ENCODE assay signal across 14 cellular contexts in genomic region chr20:63640086-63640485, GRCh38. TPM values are rescaled to one million over a fixed set of nuclear protein-coding genes. Genes with fewer than 3 reads are reported as not detected.
DNase-seq lines count a peak whose midpoint lies in the region; ATAC-seq, FAIRE-seq and TF ChIP-seq lines count a peak whose summit lies in the region.
"Had no signal": no experiment of that assay in that cellular context is flagged by ENCODE, and none has a peak within 500 bp of the region (broad histone marks: within the 10 kb centered on the region; RNA-seq: fewer than 3 reads in every experiment).

No MANE protein-coding gene starts in this region.

- H3K79me2 ChIP-seq in K562 (ENCODE audit: control insufficient read depth, insufficient read depth, low read length): no peaks in the 10 kb centered on the region
- no peaks in the 10 kb centered on the region for H3K79me2 ChIP-seq in SK-N-SH (ENCODE audit: insufficient read depth)

- POLR2A ChIA-PET in K562 (lab: Yijun Ruan, JAX): no interaction called here
- POLR2A ChIA-PET in SK-N-SH (lab: Yijun Ruan, JAX): no interaction called here

- no peak for FAIRE-seq in K562 (lab: Jason Lieb, UNC)

- ATAC-seq in K562 (no peak), HG02884 (IDR thresholded peaks at IDR 0.05; ENCODE audit: unreplicated experiment) (no peak)

- TF ChIP-seq POLR2A in K562 (conservative IDR thresholded peaks at IDR 0.05): no peak

- H4K20me1 ChIP-seq in BLaER1 treated with 17β-estradiol and CSF1 and Interleukin-3, amounts not matched to agents 10 nM and 100 nM: peaks cover 0 to 17% (median 4%) of the 10 kb centered on the region in 11 experiments; a peak in 8 of 22 replicates
- H4K20me1 ChIP-seq in K562 (replicated peaks; ENCODE audit: control insufficient read depth, insufficient read depth, low read length): no peaks in the 10 kb centered on the region
- peaks cover 8% of the 10 kb centered on the region; the same call in 1 of the 2 replicates for H4K20me1 ChIP-seq in SK-N-SH (ENCODE audit: insufficient read depth)

- TF ChIP-seq CTCF in K562 (IDR thresholded peaks at IDR 0.05 in 2 of 3, conservative IDR thresholded peaks at IDR 0.05 in 1 of 3; ENCODE audit: insufficient read depth in 2 of 3, low read depth in 1 of 3, low read length in 3 of 3) (no peak), neutrophil (IDR thresholded peaks at IDR 0.05) (no peak), SK-N-SH (IDR thresholded peaks at IDR 0.05) (no peak)

- H3K36me3 ChIP-seq in BLaER1 treated with 17β-estradiol and CSF1 and Interleukin-3, amounts not matched to agents 10 nM and 100 nM: peaks cover 0 to 14% (median 0%) of the 10 kb centered on the region in 11 experiments; a peak in 13 of 22 replicates
- H3K36me3 ChIP-seq in K562 (ENCODE audit: control insufficient read depth, insufficient read depth, low read length) (peaks cover 5% of the 10 kb centered on the region; the same call in 1 of the 3 replicates), neutrophil (no peaks in the 10 kb centered on the region), SK-N-SH (replicated peaks in 1 of 2; ENCODE audit: control insufficient read depth in 1 of 2, insufficient read depth in 2 of 2, low read length in 1 of 2) (no peaks in the 10 kb centered on the region)

- 0 out of 22 replicates have a peak, but pooled peaks cover 0 to 7% (median 0%) of the 10 kb centered on the region in 11 experiments for H3K27me3 ChIP-seq in BLaER1 treated with 17β-estradiol and CSF1 and Interleukin-3, amounts not matched to agents 10 nM and 100 nM
- H3K27me3 ChIP-seq in K562 (ENCODE audit: control insufficient read depth in 2 of 2, insufficient read depth in 2 of 2, low read length in 2 of 2): no peaks in the 10 kb centered on the region
- H3K27me3 ChIP-seq in neutrophil: no peaks in the 10 kb centered on the region
- H3K27me3 ChIP-seq in SK-N-SH (ENCODE audit: insufficient read depth): no peaks in the 10 kb centered on the region

- H2AFZ ChIP-seq in K562 (ENCODE audit: low read depth, low read length) (no peak overlapping the region), SK-N-SH (ENCODE audit: low read depth) (no peak overlapping the region)

- CTCF ChIA-PET in K562 (lab: Yijun Ruan, JAX; ENCODE audit: low intra/inter-chr PET ratio) (no interaction called here), SK-N-SH (lab: Yijun Ruan, JAX) (no interaction called here)

- intact Hi-C loops in K562 (cut with micrococcal nuclease): no loop called here

- peak overlapping the region in 8 of 11 experiments; percentile 44 to 74 (median 62); a peak in 16 of 22 replicates for H3K27ac ChIP-seq in BLaER1 treated with 17β-estradiol and CSF1 and Interleukin-3, amounts not matched to agents 10 nM and 100 nM
- H3K27ac ChIP-seq in K562 (ENCODE audit: extremely low read depth, low read depth, low read length) (no peak overlapping the region), neutrophil (peak overlapping the region; percentile 100), SK-N-SH (ENCODE audit: low read depth in 2 of 2, low read length in 1 of 2) (no peak overlapping the region)

- H3K9me3 Mint-ChIP-seq in IgD-negative memory B cell: no peaks in the 10 kb centered on the region

- TF ChIP-seq RAD21 in K562 (CRISPR knock-in tag; conservative IDR thresholded peaks at IDR 0.05 in 1 of 2, IDR thresholded peaks at IDR 0.05 in 1 of 2): no peak
- TF ChIP-seq RAD21 in SK-N-SH (IDR thresholded peaks at IDR 0.05; ENCODE audit: low read length): no peak

- peaks cover 6% of the 10 kb centered on the region for H3F3A ChIP-seq in SK-N-SH (replicated peaks; ENCODE audit: insufficient read depth)

- peak overlapping the region; percentile 73 to 96 (median 91) for H3K4me2 ChIP-seq in BLaER1 treated with 17β-estradiol and CSF1 and Interleukin-3, amounts not matched to agents 10 nM and 100 nM
- H3K4me2 ChIP-seq in K562 (ENCODE audit: insufficient read depth, low read length): no peak overlapping the region
- H3K4me2 ChIP-seq in SK-N-SH: no peak overlapping the region

- H3K36me3 Mint-ChIP-seq in IgD-negative memory B cell: peaks cover 2% of the 10 kb centered on the region

- TF ChIP-seq EP300 in K562 (IDR thresholded peaks at IDR 0.05; ENCODE audit: low read length) (no peak), SK-N-SH (IDR thresholded peaks at IDR 0.05; ENCODE audit: borderline replicate concordance in 1 of 2, low read depth in 1 of 2, low read length in 1 of 2) (no peak)

- H3K27ac Mint-ChIP-seq in IgD-negative memory B cell: peak overlapping the region; percentile 97 to 98 (median 97)
- H3K27ac Mint-ChIP-seq: progenitor cell of endocrine pancreas had no signal

- peaks cover 54 to 85% (median 61%) of the 10 kb centered on the region in 10 experiments for H3K4me1 ChIP-seq in BLaER1 treated with 17β-estradiol and CSF1 and Interleukin-3, amounts not matched to agents 10 nM and 100 nM
- H3K4me1 ChIP-seq in K562 (replicated peaks in 1 of 2; ENCODE audit: control insufficient read depth in 2 of 2, insufficient read depth in 2 of 2, low read length in 2 of 2) (peaks cover 0 to 52% of the 10 kb centered on the region in 2 experiments; a peak in 3 of 5 replicates), neutrophil (ENCODE audit: control insufficient read depth in 1 of 2, insufficient read depth in 1 of 2, low read depth in 1 of 2, low read length in 1 of 2) (peaks cover 62 to 64% of the 10 kb centered on the region in 2 experiments), SK-N-SH (ENCODE audit: control insufficient read depth in 1 of 2, insufficient read depth in 2 of 2, low read depth in 1 of 2, low read length in 1 of 2) (peaks cover 0 to 13% of the 10 kb centered on the region in 2 experiments; a peak in 1 of 4 replicates)

- no peaks in the 10 kb centered on the region for H3K9me1 ChIP-seq in K562 (ENCODE audit: control insufficient read depth, insufficient read depth, low read length)

- in situ Hi-C loops in K562 (cut with MboI): no loop called here

- 98% methylated on average over 6 of the region's 8 CpGs for WGBS in K562 (ENCODE audit: insufficient coverage, low coverage, missing lambda C conversion rate)
- 94% methylated on average over 4 of the region's 8 CpGs for WGBS in SK-N-SH (ENCODE audit: low lambda C conversion rate)

- peak overlapping the region in 7 of 11 experiments; percentile 47 to 64 (median 52); a peak in 9 of 22 replicates for H3K9ac ChIP-seq in BLaER1 treated with 17β-estradiol and CSF1 and Interleukin-3, amounts not matched to agents 10 nM and 100 nM
- H3K9ac ChIP-seq in K562 (ENCODE audit: insufficient read depth in 1 of 2, low read depth in 2 of 2, low read length in 2 of 2): no peak overlapping the region
- no peak overlapping the region for H3K9ac ChIP-seq in SK-N-SH

- H3K4me1 Mint-ChIP-seq in IgD-negative memory B cell: peaks cover 15 to 27% (median 20%) of the 10 kb centered on the region in 3 donors

- peak overlapping the region in 5 of 10 experiments; percentile 21 to 51 (median 26); a peak in 4 of 20 replicates for H3K4me3 ChIP-seq in BLaER1 treated with 17β-estradiol and CSF1 and Interleukin-3, amounts not matched to agents 10 nM and 100 nM
- no peak overlapping the region for H3K4me3 ChIP-seq in K562
- H3K4me3 ChIP-seq in neutrophil (ENCODE audit: low read depth in 1 of 2, low read length in 1 of 2): peak overlapping the region; percentile 70 to 95
- H3K4me3 ChIP-seq in SK-N-SH (ENCODE audit: low read depth in 2 of 2, low read length in 1 of 2): no peak overlapping the region

- DNase-seq in K562 (ENCODE audit: extremely low read depth in 1 of 4, low spot score in 3 of 4) (no peak), NCI-H748 (lab: John Stamatoyannopoulos, UW; ENCODE audit: unreplicated experiment) (no peak), SK-N-SH (no peak), HK-2 (ENCODE audit: unreplicated experiment) (no peak)
- DNase-seq: C1 segment of cervical spinal cord; central memory CD4-positive, alpha-beta T cell; kidney glomerular epithelial cell; NCI-H1417 had no signal

- BruUV-seq in K562 (replicated peaks; lab: Mats Ljungman, UMichigan): TSS peak; percentile 72

- no peaks in the 10 kb centered on the region for H3K27me3 Mint-ChIP-seq in IgD-negative memory B cell

- no peaks in the 10 kb centered on the region for H3K9me2 ChIP-seq in SK-N-SH

- no peaks in the 10 kb centered on the region for H3K9me3 ChIP-seq in BLaER1 treated with 17β-estradiol and CSF1 and Interleukin-3, amounts not matched to agents 10 nM and 100 nM (replicated peaks in 1 of 11)
- H3K9me3 ChIP-seq in K562 (replicated peaks; ENCODE audit: control insufficient read depth, insufficient read depth, low read depth, low read length) (no peaks in the 10 kb centered on the region), neutrophil (no peaks in the 10 kb centered on the region), SK-N-SH (no peaks in the 10 kb centered on the region)

- peak overlapping the region; percentile 77 to 98 (median 94) for H3K4me3 Mint-ChIP-seq in IgD-negative memory B cell

RNA-seq across cellular contexts. Expression of gene STMN3, which starts 13.1 kb away (rescaled TPM):
- polyA plus RNA-seq in IgD-negative memory B cell (2.7 TPM), K562 (2011; rRNA removed) (30.9 and 37.6 TPM in 2 replicates), K562 (2014; fragmentation: Illumina TruSeq; extraction: Trizol) (20.3 and 36.0 TPM in 2 replicates), K562 (2014; fragmentation: Nextera tagmentation; extraction: Ambion mirVana) (under 1 TPM; 0.70 to 0.85 TPM), K562 (2014; rRNA removed) (58.0 and 60.2 TPM in 2 replicates), SK-N-SH (2012; rRNA removed) (89.8 and 111 TPM in 2 replicates)
- total RNA-seq in K562 (2011; cell fraction: chromatin; rRNA removed; ENCODE audit: low replicate concordance): 14.9 and 42.3 TPM in 2 replicates
- 45.7 and 51.0 TPM in 2 replicates for total RNA-seq in K562 (2011; cell fraction: nucleolus; rRNA removed)
- total RNA-seq in K562 (2011; cell fraction: nucleoplasm; rRNA removed): 22.8 and 23.8 TPM in 2 replicates
- total RNA-seq in K562 (2014; rRNA removed) (65.6 and 79.2 TPM in 2 replicates), K562 (2014; rRNA removed; fragmentation: Illumina TruSeq; extraction: Trizol) (6.8 and 8.8 TPM in 2 replicates), K562 (2015; rRNA removed; fragmentation: Illumina TruSeq; extraction: Trizol) (29.4 and 29.9 TPM in 2 replicates), K562 (2021) (50.2 and 52.4 TPM in 2 replicates)
- 51.3 and 126 TPM in 2 replicates for polyA plus RNA-seq in K562 (2011; cell fraction: cytosol; rRNA removed)
- 98.8 and 152 TPM in 2 replicates for polyA plus RNA-seq in K562 (2011; cell fraction: nucleus; rRNA removed)
- polyA plus RNA-seq in K562 (2012): 20.9 and 32.0 TPM in 2 replicates
- 4.9 and 7.8 TPM in 2 replicates for polyA minus RNA-seq in K562 (2011; rRNA and poly(A)+ RNA removed)
- 17.1 and 19.4 TPM in 2 replicates for polyA minus RNA-seq in K562 (2011; cell fraction: cytosol; rRNA and poly(A)+ RNA removed)
- 7.1 and 9.2 TPM in 2 replicates for polyA minus RNA-seq in K562 (2011; cell fraction: nucleus; rRNA and poly(A)+ RNA removed)
- 58.5 and 83.6 TPM in 2 replicates for polyA plus RNA-seq in SK-N-SH (2012; cell fraction: cytosol; rRNA removed)
- polyA plus RNA-seq in SK-N-SH (2012; cell fraction: nucleus; rRNA removed): 103 and 122 TPM in 2 replicates

RNA-seq across cellular contexts. Expression of gene GMEB2, which starts 13.2 kb away (rescaled TPM):
- polyA plus RNA-seq in IgD-negative memory B cell (10.6 TPM), K562 (2011; rRNA removed) (7.4 and 8.1 TPM in 2 replicates), K562 (2014; fragmentation: Illumina TruSeq; extraction: Trizol) (6.3 and 8.8 TPM in 2 replicates), K562 (2014; fragmentation: Nextera tagmentation; extraction: Ambion mirVana) (under 1 TPM; 0.03 to 0.08 TPM), K562 (2014; rRNA removed) (8.4 and 8.5 TPM in 2 replicates), SK-N-SH (2012; rRNA removed) (5.6 and 6.5 TPM in 2 replicates)
- total RNA-seq in K562 (2011; cell fraction: chromatin; rRNA removed; ENCODE audit: low replicate concordance): 8.8 and 18.6 TPM in 2 replicates
- 13.2 and 13.8 TPM in 2 replicates for total RNA-seq in K562 (2011; cell fraction: nucleolus; rRNA removed)
- 10.0 and 10.4 TPM in 2 replicates for total RNA-seq in K562 (2011; cell fraction: nucleoplasm; rRNA removed)
- total RNA-seq in K562 (2014; rRNA removed) (10.2 and 11.5 TPM in 2 replicates), K562 (2014; rRNA removed; fragmentation: Illumina TruSeq; extraction: Trizol) (2.6 and 2.8 TPM in 2 replicates), K562 (2015; rRNA removed; fragmentation: Illumina TruSeq; extraction: Trizol) (5.2 and 5.5 TPM in 2 replicates), K562 (2021) (11.5 and 13.9 TPM in 2 replicates)
- 8.1 and 14.6 TPM in 2 replicates for polyA plus RNA-seq in K562 (2011; cell fraction: cytosol; rRNA removed)
- 18.5 and 27.6 TPM in 2 replicates for polyA plus RNA-seq in K562 (2011; cell fraction: nucleus; rRNA removed)
- 8.0 and 9.6 TPM in 2 replicates for polyA plus RNA-seq in K562 (2012)
- polyA minus RNA-seq in K562 (2011; rRNA and poly(A)+ RNA removed): 3.0 and 4.5 TPM in 2 replicates
- polyA minus RNA-seq in K562 (2011; cell fraction: cytosol; rRNA and poly(A)+ RNA removed): 6.2 and 7.3 TPM in 2 replicates
- 4.3 and 4.4 TPM in 2 replicates for polyA minus RNA-seq in K562 (2011; cell fraction: nucleus; rRNA and poly(A)+ RNA removed)
- 3.2 and 4.9 TPM in 2 replicates for polyA plus RNA-seq in SK-N-SH (2012; cell fraction: cytosol; rRNA removed)
- polyA plus RNA-seq in SK-N-SH (2012; cell fraction: nucleus; rRNA removed): 9.9 and 10.9 TPM in 2 replicates

RNA-seq across cellular contexts. Expression of gene RTEL1, which starts 18.0 kb away (rescaled TPM):
- 2.6 TPM for polyA plus RNA-seq in IgD-negative memory B cell
- 274 and 684 TPM in 2 replicates for total RNA-seq in K562 (2011; cell fraction: chromatin; rRNA removed; ENCODE audit: low replicate concordance)
- total RNA-seq in K562 (2011; cell fraction: nucleolus; rRNA removed): 188 TPM in 2 replicates
- total RNA-seq in K562 (2011; cell fraction: nucleoplasm; rRNA removed): 175 and 176 TPM in 2 replicates
- 27.7 and 32.0 TPM in 2 replicates for total RNA-seq in K562 (2014; rRNA removed)
- 11.3 and 12.0 TPM in 2 replicates for total RNA-seq in K562 (2014; rRNA removed; fragmentation: Illumina TruSeq; extraction: Trizol)
- total RNA-seq in K562 (2015; rRNA removed; fragmentation: Illumina TruSeq; extraction: Trizol): 14.0 and 15.4 TPM in 2 replicates
- 53.1 and 61.0 TPM in 2 replicates for total RNA-seq in K562 (2021)
- 25.2 and 34.3 TPM in 2 replicates for polyA plus RNA-seq in K562 (2011; rRNA removed)
- polyA plus RNA-seq in K562 (2011; cell fraction: cytosol; rRNA removed): 10.0 and 23.6 TPM in 2 replicates
- 238 and 368 TPM in 2 replicates for polyA plus RNA-seq in K562 (2011; cell fraction: nucleus; rRNA removed)
- polyA plus RNA-seq in K562 (2012): 10.8 and 25.1 TPM in 2 replicates
- 17.9 and 20.1 TPM in 2 replicates for polyA plus RNA-seq in K562 (2014; fragmentation: Illumina TruSeq; extraction: Trizol)
- under 1 TPM; 0.36 to 0.45 TPM for polyA plus RNA-seq in K562 (2014; fragmentation: Nextera tagmentation; extraction: Ambion mirVana)
- 31.8 and 35.7 TPM in 2 replicates for polyA plus RNA-seq in K562 (2014; rRNA removed)
- 48.3 and 49.0 TPM in 2 replicates for polyA minus RNA-seq in K562 (2011; rRNA and poly(A)+ RNA removed)
- polyA minus RNA-seq in K562 (2011; cell fraction: cytosol; rRNA and poly(A)+ RNA removed): 14.8 and 14.9 TPM in 2 replicates
- 63.7 and 84.3 TPM in 2 replicates for polyA minus RNA-seq in K562 (2011; cell fraction: nucleus; rRNA and poly(A)+ RNA removed)
- polyA plus RNA-seq in SK-N-SH (2012; rRNA removed): 9.9 and 12.9 TPM in 2 replicates
- polyA plus RNA-seq in SK-N-SH (2012; cell fraction: cytosol; rRNA removed): 1.5 and 2.4 TPM in 2 replicates
- 82.0 and 145 TPM in 2 replicates for polyA plus RNA-seq in SK-N-SH (2012; cell fraction: nucleus; rRNA removed)

RNA-seq across cellular contexts. Expression of gene TNFRSF6B, which starts 56.4 kb away (rescaled TPM):
- polyA plus RNA-seq in IgD-negative memory B cell (not detected), K562 (2011; rRNA removed) (0.10 and 0.37 TPM in 2 replicates), K562 (2014; fragmentation: Illumina TruSeq; extraction: Trizol) (not detected in 2 replicates), K562 (2014; fragmentation: Nextera tagmentation; extraction: Ambion mirVana) (not detected), K562 (2014; rRNA removed) (3.2 and 3.5 TPM in 2 replicates), SK-N-SH (2012; rRNA removed) (8.2 and 9.4 TPM in 2 replicates)
- total RNA-seq in K562 (2011; cell fraction: chromatin; rRNA removed; ENCODE audit: low replicate concordance): not detected in 2 replicates
- 4.9 and 6.3 TPM in 2 replicates for total RNA-seq in K562 (2011; cell fraction: nucleolus; rRNA removed)
- total RNA-seq in K562 (2011; cell fraction: nucleoplasm; rRNA removed): not detected in 2 replicates
- total RNA-seq in K562 (2014; rRNA removed) (0.32 and 3.8 TPM in 2 replicates), K562 (2014; rRNA removed; fragmentation: Illumina TruSeq; extraction: Trizol) (not detected in 2 replicates), K562 (2015; rRNA removed; fragmentation: Illumina TruSeq; extraction: Trizol) (0.19 TPM in 1 of 2 replicates, not detected in the other), K562 (2021) (not detected in 2 replicates)
- polyA plus RNA-seq in K562 (2011; cell fraction: cytosol; rRNA removed): 1.1 and 5.8 TPM in 2 replicates
- polyA plus RNA-seq in K562 (2011; cell fraction: nucleus; rRNA removed): 1.4 and 13.8 TPM in 2 replicates
- polyA plus RNA-seq in K562 (2012): 0.87 and 1.3 TPM in 2 replicates
- polyA minus RNA-seq in K562 (2011; rRNA and poly(A)+ RNA removed): not detected in 2 replicates
- polyA minus RNA-seq in K562 (2011; cell fraction: cytosol; rRNA and poly(A)+ RNA removed): not detected in 2 replicates
- 1.2 TPM in 1 of 2 replicates, not detected in the other for polyA minus RNA-seq in K562 (2011; cell fraction: nucleus; rRNA and poly(A)+ RNA removed)
- 3.6 and 6.1 TPM in 2 replicates for polyA plus RNA-seq in SK-N-SH (2012; cell fraction: cytosol; rRNA removed)
- 18.3 and 28.9 TPM in 2 replicates for polyA plus RNA-seq in SK-N-SH (2012; cell fraction: nucleus; rRNA removed)
- total RNA-seq: progenitor cell of endocrine pancreas; T-helper 2 cell treated with Interferon-gamma antibody and Interleukin-4, amounts not matched to agents 100 ng/mL and 5 ng/mL, for 36 hours had no signal

Comparison
In these comparisons a context has a peak if more than half of its experiments do, and no peak if none do; other contexts are left out.
1. H3K27ac ChIP-seq: peak in BLaER1 treated with 17β-estradiol and CSF1 and Interleukin-3, amounts not matched to agents 10 nM and 100 nM (8 of 11) and neutrophil (single experiment); none in K562 (single experiment) and SK-N-SH (0 of 2).
2. H3K4me2 ChIP-seq: peak in BLaER1 treated with 17β-estradiol and CSF1 and Interleukin-3, amounts not matched to agents 10 nM and 100 nM (11 of 11); none in K562 (single experiment) and SK-N-SH (single experiment).
3. H3K4me3 ChIP-seq: peak in neutrophil (2 of 2); none in K562 (single experiment) and SK-N-SH (0 of 2).
4. H3K9ac ChIP-seq: peak in BLaER1 treated with 17β-estradiol and CSF1 and Interleukin-3, amounts not matched to agents 10 nM and 100 nM (7 of 11); none in K562 (0 of 2) and SK-N-SH (single experiment).